In the genomic region with DNA sequence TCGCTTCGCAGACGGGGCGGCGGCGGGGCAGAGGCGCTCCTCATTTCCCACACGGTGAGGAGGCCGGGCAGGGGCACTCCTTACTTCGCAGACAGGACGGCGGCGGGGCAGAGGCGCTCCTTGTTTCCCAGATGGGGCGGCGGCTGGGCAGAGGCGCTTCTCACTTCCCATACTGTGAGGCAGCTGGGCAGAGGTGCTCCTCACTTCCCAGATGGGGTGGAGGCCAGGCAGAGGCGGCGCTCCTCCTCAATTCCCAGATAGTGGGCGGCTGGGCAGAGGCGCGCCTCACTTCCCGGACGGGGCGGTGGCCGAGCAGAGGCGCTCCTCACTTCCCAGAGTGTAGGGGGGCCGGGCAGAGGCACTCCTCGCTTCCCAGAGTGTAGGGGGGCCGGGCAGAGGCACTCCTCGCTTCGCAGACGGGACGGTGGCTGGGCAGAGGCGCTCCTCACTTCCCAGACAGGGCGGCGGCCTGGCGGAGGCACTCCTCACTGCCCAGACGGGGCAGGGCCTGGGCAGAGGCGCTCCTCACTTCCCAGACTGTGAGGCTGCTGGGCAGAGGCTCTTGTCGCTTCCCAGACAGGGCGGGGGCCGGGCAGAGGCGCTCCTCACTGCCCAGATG, we compare ENCODE assay signal across 21 cellular contexts.
"Had no signal": no experiment of that assay in that cellular context is flagged by ENCODE, and none has a peak within 500 bp of the region (broad histone marks: within the 10 kb centered on the region; RNA-seq: fewer than 3 reads in every experiment).

No MANE protein-coding gene starts in this region.

- H3K27ac ChIP-seq: breast epithelium, KMS-11, SJSA1 had no signal

- H3K27me3 ChIP-seq: breast epithelium, SJSA1 had no signal

- H3K4me3 ChIP-seq: breast epithelium, SJSA1 had no signal

- H3K9me3 ChIP-seq: breast epithelium, SJSA1 had no signal

- H3K4me1 ChIP-seq: breast epithelium had no signal

- DNase-seq: activated CD4-positive, alpha-beta T cell treated with anti-CD3 and anti-CD28 coated beads for 4 hours; activated CD8-positive, alpha-beta T cell treated with anti-CD3 and anti-CD28 coated beads for 36 hours; activated effector memory CD4-positive, alpha-beta T cell treated with anti-CD3 and anti-CD28 coated beads, Interleukin-2, amount 50 U/mL, for 16 hours; activated naive CD4-positive, alpha-beta T cell treated with Interleukin-2 at 50 U/mL for 16 hours; activated T-cell treated with anti-CD3 and anti-CD28 coated beads, Interleukin-2, amount 50 U/mL, for 24 hours; central memory CD4-positive, alpha-beta T cell; NCI-H1092; NCI-H1417; NCI-H1930; NCI-H2171 treated with DMSO at 0.1 percent for 48 hours; NCI-H226; NCI-H526 treated with DMSO at 0.1 percent for 48 hours; NCI-H82; SHP77; SW 1271 had no signal

- H3K9ac ChIP-seq: KMS-11 had no signal

- H3K36me3 ChIP-seq: breast epithelium had no signal

- ATAC-seq: activated CD4-positive, CD25-positive, alpha-beta regulatory T cell treated with anti-CD3 and anti-CD28 coated beads, Interleukin-2, amount 50 U/mL, for 24 hours; activated CD8-positive, alpha-beta T cell treated with anti-CD3 and anti-CD28 coated beads for 36 hours; activated naive CD4-positive, alpha-beta T cell treated with anti-CD3 and anti-CD28 coated beads, Interleukin-2, amount 50 U/mL, for 72 hours; SK-N-SH treated with all-trans-retinoic acid at 6 μM for 48 hours had no signal

- H3K4me2 ChIP-seq: KMS-11 had no signal
